10 cellular contexts compared by ENCODE assay signal in the genomic region with DNA sequence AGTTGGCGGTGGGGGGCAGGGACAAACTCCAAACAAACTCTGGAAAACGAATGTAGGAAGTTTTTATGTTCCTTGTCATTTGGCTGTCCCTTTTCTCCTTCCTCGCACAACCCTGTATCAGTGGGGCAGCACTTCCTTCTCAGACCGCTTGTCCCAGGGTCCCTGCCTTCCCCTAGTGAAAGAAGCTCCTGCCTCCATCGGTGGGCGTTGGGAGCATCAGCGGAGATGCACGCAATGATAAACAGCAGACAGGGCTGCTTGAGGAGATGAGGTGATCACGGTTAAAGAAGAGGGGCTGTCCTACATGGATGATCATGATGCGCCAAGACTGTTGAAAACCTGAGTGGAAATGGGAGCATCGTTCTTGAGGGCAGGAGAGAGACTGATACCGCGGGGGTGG. TPM values are rescaled to one million over a fixed set of nuclear protein-coding genes. Genes with fewer than 3 reads are reported as not detected.
DNase-seq lines count a peak whose midpoint lies in the region; ATAC-seq and TF ChIP-seq lines count a peak whose summit lies in the region.
"Had no signal": no experiment of that assay in that cellular context is flagged by ENCODE, and none has a peak within 500 bp of the region (broad histone marks: within the 10 kb centered on the region; RNA-seq: fewer than 3 reads in every experiment).

No MANE protein-coding gene starts in this region.

- H3K9me2 ChIP-seq in PC-3 (replicated peaks; ENCODE audit: low read length): no peaks in the 10 kb centered on the region

- H3K4me3 ChIP-seq in BJ (ENCODE audit: low read depth, low read length) (peak overlapping the region; percentile 43), breast epithelium (peak overlapping the region; percentile 43 to 62 (median 50)), iPS-20b (ENCODE audit: low read length) (no peak overlapping the region; the same call in 1 of the 2 replicates), skeletal muscle satellite cell (ENCODE audit: low read length) (peak overlapping the region; percentile 42), PC-3 (ENCODE audit: low read length) (no peak overlapping the region)

- no peaks in the 10 kb centered on the region for H3K27me3 ChIP-seq in BJ (ENCODE audit: control insufficient read depth, insufficient read depth, low read length)
- H3K27me3 ChIP-seq in breast epithelium: no peaks in the 10 kb centered on the region
- no peaks in the 10 kb centered on the region for H3K27me3 ChIP-seq in iPS-20b (ENCODE audit: insufficient read depth, low read length)
- H3K27me3 ChIP-seq in skeletal muscle satellite cell (ENCODE audit: control insufficient read depth, insufficient read depth, low read length): peaks cover 4% of the 10 kb centered on the region
- peaks cover 10% of the 10 kb centered on the region; the same call in 1 of the 2 replicates for H3K27me3 ChIP-seq in PC-3 (ENCODE audit: low read length)

- no peaks in the 10 kb centered on the region for H4K20me1 ChIP-seq in PC-3 (ENCODE audit: low read length)

- no peak for DNase-seq in BJ (ENCODE audit: low read depth)
- DNase-seq in breast epithelium (ENCODE audit: low spot score in 2 of 2): no peak
- DNase-seq in NCI-H2227 treated with DMSO at 0.1 percent for 48 hours (lab: John Stamatoyannopoulos, UW): no peak
- no peak for DNase-seq in HPDE6-E6E7 (ENCODE audit: extremely low spot score)
- no peak for DNase-seq in PC-3
- DNase-seq: activated CD8-positive, alpha-beta T cell treated with anti-CD3 and anti-CD28 coated beads for 36 hours; NCI-H1048 had no signal

- no peaks in the 10 kb centered on the region for H3F3A ChIP-seq in PC-3 (ENCODE audit: low read length, unreplicated experiment)

- H3K9ac ChIP-seq in iPS-20b (ENCODE audit: low read depth, low read length) (peak overlapping the region; percentile 54; the same call in 1 of the 2 replicates), skeletal muscle satellite cell (ENCODE audit: low read depth, low read length) (peak overlapping the region; percentile 47), PC-3 (ENCODE audit: low read length) (no peak overlapping the region)

- no peak overlapping the region for H2AFZ ChIP-seq in PC-3 (ENCODE audit: low read length)

- H3K27ac ChIP-seq in breast epithelium (peak overlapping the region; percentile 84 to 92), iPS-20b (ENCODE audit: low read length) (no peak overlapping the region), PC-3 (ENCODE audit: low read length) (no peak overlapping the region)

- POLR2A ChIA-PET in BJ (lab: Charles Lee): interaction anchor here (0.6 to 1.1 kb wide), 3 partner anchors 9 to 371 kb away, joined by 3 to 4 read pairs (median 3); no protein-coding TSS in a partner anchor
- POLR2A ChIA-PET in PC-3 (lab: Charles Lee; ENCODE audit: unreplicated experiment): no interaction called here

- H3K79me2 ChIP-seq in PC-3 (ENCODE audit: low read length): no peaks in the 10 kb centered on the region

- H3K4me2 ChIP-seq in skeletal muscle satellite cell (ENCODE audit: low read length) (peak overlapping the region; percentile 70), PC-3 (ENCODE audit: low read length) (no peak overlapping the region)

- TF ChIP-seq CTCF in BJ (IDR thresholded peaks at IDR 0.05; ENCODE audit: insufficient read depth, low read depth, low read length) (no peak), breast epithelium (IDR thresholded peaks at IDR 0.05) (no peak), PC-3 (conservative IDR thresholded peaks at IDR 0.05; ENCODE audit: low read depth, low read length) (no peak)

- no TSS peak for BruUV-seq in PC-3 (replicated peaks; lab: Mats Ljungman, UMichigan)

- H3K36me3 ChIP-seq in BJ (ENCODE audit: control insufficient read depth, insufficient read depth, low read length) (peaks cover 5% of the 10 kb centered on the region), breast epithelium (no peaks in the 10 kb centered on the region), iPS-20b (ENCODE audit: insufficient read depth, low read depth, low read length) (no peaks in the 10 kb centered on the region), skeletal muscle satellite cell (ENCODE audit: insufficient read depth, low read length) (no peaks in the 10 kb centered on the region), PC-3 (ENCODE audit: low read depth, low read length) (no peaks in the 10 kb centered on the region)

- H3K4me1 ChIP-seq in breast epithelium: no peaks in the 10 kb centered on the region
- peaks cover 11% of the 10 kb centered on the region for H3K4me1 ChIP-seq in iPS-20b (ENCODE audit: insufficient read depth, low read length)
- peaks cover 10% of the 10 kb centered on the region for H3K4me1 ChIP-seq in skeletal muscle satellite cell (ENCODE audit: control insufficient read depth, insufficient read depth, low read length)
- 0 out of 2 replicates have a peak, but pooled peaks cover 2% of the 10 kb centered on the region for H3K4me1 ChIP-seq in PC-3 (ENCODE audit: insufficient read depth, low read length)

- TF ChIP-seq POLR2A in breast epithelium (IDR thresholded peaks at IDR 0.05): no peak

- ATAC-seq in PC-3 (no peak), GM19035 (IDR thresholded peaks at IDR 0.05; ENCODE audit: unreplicated experiment) (no peak)
- ATAC-seq: activated CD8-positive, alpha-beta T cell treated with anti-CD3 and anti-CD28 coated beads for 36 hours had no signal

- CTCF ChIA-PET in BJ (lab: Yijun Ruan, JAX) (interaction anchor here (0.9 to 7.2 kb wide), 28 partner anchors 9 to 188 kb away, joined by 3 to 151 read pairs (median 6); a partner anchor contains a TSS), PC-3 (lab: Charles Lee) (interaction anchor here (1.0 kb wide), 1 partner anchor 46 kb away, joined by 3 read pairs; no protein-coding TSS in a partner anchor)

- intact Hi-C loops in breast epithelium (cut with DNase I; ENCODE audit: low total_unique reads) (no loop called here), PC-3 (cut with micrococcal nuclease) (loop anchor here (2.0 kb wide), 1 partner anchor 48 kb away; a partner anchor contains a TSS)

- H3K9me3 ChIP-seq in breast epithelium (no peaks in the 10 kb centered on the region), iPS-20b (ENCODE audit: insufficient read depth, low read depth, low read length) (no peaks in the 10 kb centered on the region), skeletal muscle satellite cell (replicated peaks; ENCODE audit: low read length) (no peaks in the 10 kb centered on the region), PC-3 (ENCODE audit: low read length) (no peaks in the 10 kb centered on the region)

RNA-seq across cellular contexts. Expression of a gene that starts 0.6 kb away (rescaled TPM):
- 329 and 341 TPM in 2 replicates for polyA plus RNA-seq in BJ (2011; rRNA removed)
- polyA minus RNA-seq in BJ (2011; rRNA and poly(A)+ RNA removed): 73.3 and 114 TPM in 2 replicates
- total RNA-seq in breast epithelium: 100 to 1,000 TPM; 307 to 959 (median 622) TPM
- total RNA-seq in skeletal muscle satellite cell (2012; rRNA removed): 40.6 and 80.8 TPM in 2 replicates
- 2.1 and 2.9 TPM in 2 replicates for total RNA-seq in PC-3 (2014; rRNA removed)

RNA-seq across cellular contexts. Expression of a gene that starts 31.1 kb away (rescaled TPM):
- 668 and 703 TPM in 2 replicates for polyA plus RNA-seq in BJ (2011; rRNA removed)
- polyA minus RNA-seq in BJ (2011; rRNA and poly(A)+ RNA removed): 74.4 and 100 TPM in 2 replicates
- 100 to 1,000 TPM; 302 to 773 (median 582) TPM for total RNA-seq in breast epithelium
- 17.5 and 83.7 TPM in 2 replicates for total RNA-seq in skeletal muscle satellite cell (2012; rRNA removed)
- total RNA-seq in PC-3 (2014; rRNA removed): 4.4 and 9.6 TPM in 2 replicates

RNA-seq across cellular contexts. Expression of a gene that starts 42.9 kb away (rescaled TPM):
- 26.3 and 31.2 TPM in 2 replicates for polyA plus RNA-seq in BJ (2011; rRNA removed)
- polyA minus RNA-seq in BJ (2011; rRNA and poly(A)+ RNA removed): 11.9 and 14.3 TPM in 2 replicates
- total RNA-seq in breast epithelium (10 to 100 TPM; 28.3 to 67.5 (median 63.7) TPM), PC-3 (2014; rRNA removed) (16.3 and 21.5 TPM in 2 replicates)
- 12.0 and 17.7 TPM in 2 replicates for total RNA-seq in skeletal muscle satellite cell (2012; rRNA removed)

RNA-seq across cellular contexts. Expression of a gene that starts 47.9 kb away (rescaled TPM):
- polyA plus RNA-seq in BJ (2011; rRNA removed): 33.6 and 50.5 TPM in 2 replicates
- polyA minus RNA-seq in BJ (2011; rRNA and poly(A)+ RNA removed): 39.9 and 50.6 TPM in 2 replicates
- 100 to 1,000 TPM in 2 of 3 donors, 10 to 100 TPM in 1; 80.6 to 138 (median 124) TPM for total RNA-seq in breast epithelium
- total RNA-seq in skeletal muscle satellite cell (2012; rRNA removed): 13.8 and 17.0 TPM in 2 replicates
- 8.2 and 8.9 TPM in 2 replicates for total RNA-seq in PC-3 (2014; rRNA removed)

Comparison
In these comparisons a context has a peak if more than half of its experiments do, and no peak if none do; other contexts are left out.
1. H3K4me3 ChIP-seq: peak in BJ (single experiment), breast epithelium (3 of 3) and skeletal muscle satellite cell (single experiment); none in iPS-20b (single experiment) and PC-3 (single experiment).
2. H3K27ac ChIP-seq: peak in breast epithelium (2 of 2); none in iPS-20b (single experiment) and PC-3 (single experiment).
3. RNA of a gene that starts 0.6 kb away (total RNA-seq): 307 to 959 TPM in breast epithelium; 2.1 to 2.9 TPM in PC-3; every median in the first group is over 10 times any median in the second.
4. RNA of a gene that starts 31.1 kb away (total RNA-seq): 302 to 773 TPM in breast epithelium; 4.4 to 9.6 TPM in PC-3; every median in the first group is over 10 times any median in the second.